ENCODE assay signal across 8 cellular contexts in genomic region chr5:171630047-171630669, GRCh38.
DNase-seq lines count a peak whose midpoint lies in the region; ATAC-seq and TF ChIP-seq lines count a peak whose summit lies in the region.

No MANE protein-coding gene starts in this region.

- no peak for TF ChIP-seq CTCF in activated CD8-positive, alpha-beta T cell treated with anti-CD3 and anti-CD28 coated beads for 36 hours (IDR thresholded peaks at IDR 0.05)

- no peak overlapping the region for H3K27ac Mint-ChIP-seq in activated CD8-positive, alpha-beta T cell treated with anti-CD3 and anti-CD28 coated beads for 36 hours

- ATAC-seq in activated CD8-positive, alpha-beta T cell treated with anti-CD3 and anti-CD28 coated beads for 36 hours = no peak
- peak; percentile 89 to 95 for ATAC-seq in right cardiac atrium
- ATAC-seq in stimulated activated naive CD8-positive, alpha-beta T cell treated with anti-CD3 and anti-CD28 coated beads, Interleukin-15, Interleukin-2, amounts not matched to agents 100 U/mL and 50 U/mL, for 24 hours = peak; percentile 50
- no peak for ATAC-seq in HG02588 (IDR thresholded peaks at IDR 0.05; ENCODE audit: unreplicated experiment)

- H3K4me3 ChIP-seq in right cardiac atrium (ENCODE audit: low read length) = no peak overlapping the region

- no peaks in the 10 kb centered on the region for H3K9me3 ChIP-seq in right cardiac atrium (ENCODE audit: control insufficient read depth, low read length)

- no peaks in the 10 kb centered on the region for H3K9me3 Mint-ChIP-seq in activated CD8-positive, alpha-beta T cell treated with anti-CD3 and anti-CD28 coated beads for 36 hours

- H3K27me3 Mint-ChIP-seq in activated CD8-positive, alpha-beta T cell treated with anti-CD3 and anti-CD28 coated beads for 36 hours = peaks cover 23% of the 10 kb centered on the region

- CTCF ChIA-PET in activated CD8-positive, alpha-beta T cell treated with anti-CD3 and anti-CD28 coated beads for 36 hours (lab: Charles Lee) = interaction anchor here (1.1 kb wide), 1 partner anchor 19 kb away, joined by 3 read pairs; no protein-coding TSS in a partner anchor

- no peak overlapping the region for H3K4me3 Mint-ChIP-seq in activated CD8-positive, alpha-beta T cell treated with anti-CD3 and anti-CD28 coated beads for 36 hours

- WGBS in right cardiac atrium = 11% methylated on average over 32 of the region's 32 CpGs

- no peaks in the 10 kb centered on the region for H3K4me1 Mint-ChIP-seq in activated CD8-positive, alpha-beta T cell treated with anti-CD3 and anti-CD28 coated beads for 36 hours (ENCODE audit: low read depth)

- no peak overlapping the region for H3K27ac ChIP-seq in right cardiac atrium (ENCODE audit: low read length)

- no peaks in the 10 kb centered on the region for H3K36me3 Mint-ChIP-seq in activated CD8-positive, alpha-beta T cell treated with anti-CD3 and anti-CD28 coated beads for 36 hours (ENCODE audit: low read depth)

- intact Hi-C loops in activated CD8-positive, alpha-beta T cell treated with anti-CD3 and anti-CD28 coated beads for 36 hours (cut with micrococcal nuclease) = no loop called here
- intact Hi-C loops in right cardiac atrium (cut with DNase I) = loop anchor here (10.0 kb wide), 3 partner anchors 205 to 275 kb away; no protein-coding TSS in a partner anchor

- POLR2A ChIA-PET in activated CD8-positive, alpha-beta T cell treated with anti-CD3 and anti-CD28 coated beads for 36 hours (lab: Charles Lee) = no interaction called here

- no peaks in the 10 kb centered on the region for H3K4me1 ChIP-seq in right cardiac atrium (ENCODE audit: control insufficient read depth, insufficient read depth, low read length)

- H3K27me3 ChIP-seq in right cardiac atrium (ENCODE audit: control insufficient read depth, insufficient read depth) = no peaks in the 10 kb centered on the region

- DNase-seq in CD1c-positive myeloid dendritic cell (ENCODE audit: extremely low spot score) (peak; percentile 58), HuH-7.5 (ENCODE audit: low spot score) (peak; percentile 63), right cardiac atrium (peak; percentile 73 to 82 (median 82)), NCI-H1436 (lab: John Stamatoyannopoulos, UW) (no peak)
- DNase-seq in activated CD8-positive, alpha-beta T cell treated with anti-CD3 and anti-CD28 coated beads for 36 hours = peak; percentile 17
- DNase-seq in stimulated activated naive CD8-positive, alpha-beta T cell treated with anti-CD3 and anti-CD28 coated beads, Interleukin-15, Interleukin-2, amounts not matched to agents 100 U/mL and 50 U/mL, for 24 hours = peak; percentile 27
- DNase-seq in activated naive CD4-positive, alpha-beta T cell (lab: John Stamatoyannopoulos, UW) = no peak

Comparison
In these comparisons a context has a peak if more than half of its experiments do, and no peak if none do; other contexts are left out.
1. DNase-seq: peak in CD1c-positive myeloid dendritic cell (single experiment), HuH-7.5 (single experiment), activated CD8-positive, alpha-beta T cell treated with anti-CD3 and anti-CD28 coated beads for 36 hours (single experiment), right cardiac atrium (3 of 3) and stimulated activated naive CD8-positive, alpha-beta T cell treated with anti-CD3 and anti-CD28 coated beads, Interleukin-15, Interleukin-2, amounts not matched to agents 100 U/mL and 50 U/mL, for 24 hours (single experiment); none in NCI-H1436 (single experiment) and activated naive CD4-positive, alpha-beta T cell (0 of 4).
2. ATAC-seq: peak in right cardiac atrium (2 of 2) and stimulated activated naive CD8-positive, alpha-beta T cell treated with anti-CD3 and anti-CD28 coated beads, Interleukin-15, Interleukin-2, amounts not matched to agents 100 U/mL and 50 U/mL, for 24 hours (single experiment); none in activated CD8-positive, alpha-beta T cell treated with anti-CD3 and anti-CD28 coated beads for 36 hours (single experiment) and HG02588 (single experiment).